Comparison of ENCODE assay signal across 12 cellular contexts in the genomic region with DNA sequence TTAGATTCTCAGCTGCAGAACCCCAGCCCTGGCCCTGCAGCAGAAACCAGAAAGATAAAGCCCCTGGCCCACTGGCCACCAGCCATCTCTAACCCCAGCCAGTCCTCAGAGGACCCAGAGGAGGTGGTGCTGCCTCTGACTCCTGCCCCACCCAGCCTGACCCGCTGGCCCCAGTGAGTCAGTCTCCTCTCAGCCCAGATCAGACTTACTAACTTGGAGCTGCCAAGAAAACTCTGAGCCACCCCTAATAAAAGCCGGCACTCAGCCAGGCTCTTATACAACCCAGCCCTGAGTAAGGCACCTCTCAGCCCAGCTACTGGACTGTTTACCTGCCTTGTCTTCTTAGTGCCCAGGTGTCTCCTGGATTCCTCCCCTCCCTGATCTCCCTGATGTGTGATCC. TPM values are rescaled to one million over a fixed set of nuclear protein-coding genes. Genes with fewer than 3 reads are reported as not detected.
DNase-seq lines count a peak whose midpoint lies in the region; ATAC-seq lines count a peak whose summit lies in the region.
"Had no signal": no experiment of that assay in that cellular context is flagged by ENCODE, and none has a peak within 500 bp of the region (broad histone marks: within the 10 kb centered on the region; RNA-seq: fewer than 3 reads in every experiment).

No MANE protein-coding gene starts in this region.

- ATAC-seq in left ventricle myocardium superior (peak; percentile 89), GM21526 (IDR thresholded peaks at IDR 0.05; ENCODE audit: low FRiP score, unreplicated experiment) (no peak), HG02623 (IDR thresholded peaks at IDR 0.05; ENCODE audit: unreplicated experiment) (no peak)
- no peak for ATAC-seq in activated CD4-positive, CD25-positive, alpha-beta regulatory T cell treated with anti-CD3 and anti-CD28 coated beads, Interleukin-2, amount 50 U/mL, for 24 hours

- no peak overlapping the region for H3K4me3 ChIP-seq in skin epidermis

- peak overlapping the region in 15 of 21 experiments; percentile 36 to 72 (median 54) for H3K27ac ChIP-seq in skin epidermis

- intact Hi-C loops in left ventricle myocardium superior (cut with micrococcal nuclease): no loop called here

- DNase-seq in H4 (ENCODE audit: low spot score) (peak; percentile 59), amniotic epithelial cell (ENCODE audit: low read depth) (peak; percentile 67), left ventricle myocardium superior (peak; percentile 84), NCI-H2107 (lab: John Stamatoyannopoulos, UW) (no peak)
- DNase-seq: activated naive CD8-positive, alpha-beta T cell treated with anti-CD3 and anti-CD28 coated beads, Interleukin-2, amount 10 ng/mL, durations not matched to agents 7 days and 5 days; DND-41; T-helper 1 cell had no signal

RNA-seq across cellular contexts. Expression of a gene that starts 2.0 kb away (rescaled TPM):
- 0.02 TPM in 1 of 2 replicates, not detected in the other for total RNA-seq in H4 (2014; rRNA removed; shearing (Covaris generic))
- total RNA-seq in left ventricle myocardium superior: not detected
- total RNA-seq: liver had no signal
